ENCODE assay signal across 9 cellular contexts in the genomic region with DNA sequence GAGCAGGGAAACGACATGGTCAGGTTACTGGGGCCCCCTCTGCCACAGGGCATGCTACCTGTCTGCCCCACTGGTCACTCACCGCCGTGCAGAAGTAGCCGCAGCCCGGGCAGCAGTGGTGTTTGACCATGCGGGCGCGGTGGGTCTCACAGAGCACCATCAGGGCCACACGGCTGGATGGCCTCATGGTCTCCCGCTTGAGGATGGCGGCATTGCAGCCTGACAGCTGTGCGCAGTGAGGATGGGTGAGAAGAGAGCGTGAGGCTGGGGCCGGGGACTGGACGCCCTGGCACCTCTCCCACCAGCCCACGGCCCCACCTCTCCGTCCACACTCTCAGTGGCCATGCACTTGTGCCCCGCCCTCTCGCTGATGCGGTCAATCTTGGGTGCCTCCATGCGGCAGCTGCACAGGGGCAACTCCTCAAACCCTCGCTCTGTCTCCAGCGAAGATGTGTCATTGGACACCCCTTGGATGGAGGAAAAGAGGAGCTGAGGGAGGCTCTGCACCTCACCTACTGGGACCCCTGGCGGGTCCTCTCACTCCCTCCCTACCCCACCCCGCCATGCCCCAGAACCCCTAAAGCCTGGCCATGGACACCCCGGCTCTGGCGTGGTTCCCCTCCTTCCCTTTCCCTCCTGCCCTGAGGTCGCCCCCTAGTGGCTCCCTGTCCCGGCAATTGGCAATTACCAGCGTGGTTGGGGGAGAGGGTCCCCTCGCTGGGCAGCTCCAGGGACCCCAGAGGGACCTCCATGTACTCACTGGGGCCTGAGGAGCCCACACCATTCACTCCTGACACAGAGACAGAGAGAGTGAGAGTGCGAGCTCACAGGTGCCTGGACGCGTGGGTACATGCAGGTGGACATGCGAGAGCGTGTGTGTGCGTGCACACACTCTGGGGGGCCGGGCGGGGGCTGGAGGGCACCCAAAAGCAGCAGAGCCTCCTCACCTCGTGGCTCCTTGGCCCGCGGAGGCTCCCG. TPM values are rescaled to one million over a fixed set of nuclear protein-coding genes. Genes with fewer than 3 reads are reported as not detected.
DNase-seq lines count a peak whose midpoint lies in the region; ATAC-seq and TF ChIP-seq lines count a peak whose summit lies in the region.
"Had no signal": no experiment of that assay in that cellular context is flagged by ENCODE, and none has a peak within 500 bp of the region (broad histone marks: within the 10 kb centered on the region; RNA-seq: fewer than 3 reads in every experiment).

No MANE protein-coding gene starts in this region.

- DNase-seq in GM03348 (ENCODE audit: low spot score) (peak; percentile 65), Peyer's patch (peak in 2 of 3 donors; percentile 65 to 72), ascending aorta (ENCODE audit: low spot score in 2 of 2) (no peak), left colon (peak in 1 of 2 donors; percentile 69), NCI-H1092 (lab: John Stamatoyannopoulos, UW) (no peak), EL (no peak)
- DNase-seq in stimulated activated naive CD8-positive, alpha-beta T cell treated with anti-CD3 and anti-CD28 coated beads, Interleukin-15, amount 100 ng/mL, for 72 hours: peak; percentile 32 to 39

- H3K9me3 ChIP-seq in Peyer's patch (no peaks in the 10 kb centered on the region), ascending aorta (no peaks in the 10 kb centered on the region)

- H3K36me3 ChIP-seq in Peyer's patch (peaks cover 0 to 92% (median 0%) of the 10 kb centered on the region in 3 donors), ascending aorta (peaks cover 67 to 85% of the 10 kb centered on the region in 2 donors)

- no peak overlapping the region for H3K4me3 Mint-ChIP-seq in stimulated activated naive CD8-positive, alpha-beta T cell treated with anti-CD3 and anti-CD28 coated beads, Interleukin-15, amount 100 ng/mL, for 72 hours

- no peaks in the 10 kb centered on the region for H3K4me1 ChIP-seq in Peyer's patch
- no peaks in the 10 kb centered on the region for H3K4me1 ChIP-seq in ascending aorta

- no peaks in the 10 kb centered on the region for H3K4me1 Mint-ChIP-seq in stimulated activated naive CD8-positive, alpha-beta T cell treated with anti-CD3 and anti-CD28 coated beads, Interleukin-15, amount 100 ng/mL, for 72 hours

- H3K27ac ChIP-seq in Peyer's patch: no peak overlapping the region
- H3K27ac ChIP-seq in ascending aorta: no peak overlapping the region

- ATAC-seq in left colon: peak; percentile 55
- peak; percentile 52 for ATAC-seq in stimulated activated naive CD8-positive, alpha-beta T cell treated with anti-CD3 and anti-CD28 coated beads, Interleukin-15, amount 100 ng/mL, for 72 hours
- ATAC-seq in GM21381 (IDR thresholded peaks at IDR 0.05; ENCODE audit: unreplicated experiment): no peak

- intact Hi-C loops in ascending aorta (cut with DNase I): no loop called here
- intact Hi-C loops in left colon (cut with DNase I, micrococcal nuclease): no loop called here

- no peaks in the 10 kb centered on the region for H3K9me3 Mint-ChIP-seq in stimulated activated naive CD8-positive, alpha-beta T cell treated with anti-CD3 and anti-CD28 coated beads, Interleukin-15, amount 100 ng/mL, for 72 hours

- TF ChIP-seq POLR2A in Peyer's patch (IDR thresholded peaks at IDR 0.05): no peak

- H3K4me3 ChIP-seq in Peyer's patch (no peak overlapping the region), ascending aorta (no peak overlapping the region)

- no peaks in the 10 kb centered on the region for H3K27me3 ChIP-seq in Peyer's patch
- no peaks in the 10 kb centered on the region for H3K27me3 ChIP-seq in ascending aorta

- TF ChIP-seq CTCF in Peyer's patch (IDR thresholded peaks at IDR 0.05): peak in 4 of 6 experiments; percentile 52 to 75 (median 64)
- peak in 2 of 3 experiments; percentile 53 to 59 for TF ChIP-seq CTCF in ascending aorta (IDR thresholded peaks at IDR 0.05)

- H3K27ac Mint-ChIP-seq in stimulated activated naive CD8-positive, alpha-beta T cell treated with anti-CD3 and anti-CD28 coated beads, Interleukin-15, amount 100 ng/mL, for 72 hours: peak overlapping the region in 1 of 2 donors; percentile 27

- no peaks in the 10 kb centered on the region for H3K27me3 Mint-ChIP-seq in stimulated activated naive CD8-positive, alpha-beta T cell treated with anti-CD3 and anti-CD28 coated beads, Interleukin-15, amount 100 ng/mL, for 72 hours

RNA-seq across cellular contexts. Expression of a gene that starts 8.9 kb away (rescaled TPM):
- total RNA-seq in Peyer's patch (10 to 100 TPM; 25.0 to 75.1 (median 50.6) TPM), ascending aorta (39.5 TPM), left colon (10 to 100 TPM; 28.0 to 30.5 TPM)

RNA-seq across cellular contexts. Expression of a gene that starts 9.8 kb away (rescaled TPM):
- total RNA-seq in Peyer's patch: 100 to 1,000 TPM in 3 of 4 donors, 10 to 100 TPM in 1; 64.4 to 508 (median 436) TPM
- not detected for total RNA-seq in ascending aorta
- 100 to 1,000 TPM; 763 to 988 TPM for total RNA-seq in left colon
- total RNA-seq: frontal cortex had no signal

RNA-seq across cellular contexts. Expression of a gene that starts 13.3 kb away (rescaled TPM):
- total RNA-seq in Peyer's patch (1 to 10 TPM in 3 of 4 donors, not detected in 1; 1.0 to 5.0 (median 1.9) TPM), ascending aorta (7.3 TPM), left colon (1 to 10 TPM; 2.7 to 2.9 TPM)

RNA-seq across cellular contexts. Expression of a gene that starts 25.9 kb away (rescaled TPM):
- total RNA-seq in Peyer's patch (100 to 1,000 TPM in 1 of 4 donors, 10 to 100 TPM in 3; 11.6 to 100 (median 81.8) TPM), ascending aorta (21.6 TPM), left colon (10 to 100 TPM; 33.1 to 63.5 TPM)

RNA-seq across cellular contexts. Expression of a gene that starts 38.9 kb away (rescaled TPM):
- 10 to 100 TPM; 15.3 to 63.2 (median 38.4) TPM for total RNA-seq in Peyer's patch
- 18.6 TPM for total RNA-seq in ascending aorta
- total RNA-seq in left colon: 10 to 100 TPM in 1 of 2 donors, 1 to 10 TPM in 1; 6.1 to 18.2 TPM

Comparison
In these comparisons a context has a peak if more than half of its experiments do, and no peak if none do; other contexts are left out.
1. DNase-seq: peak in GM03348 (single experiment), Peyer's patch (2 of 3) and stimulated activated naive CD8-positive, alpha-beta T cell treated with anti-CD3 and anti-CD28 coated beads, Interleukin-15, amount 100 ng/mL, for 72 hours (2 of 2); none in ascending aorta (0 of 2), NCI-H1092 (single experiment) and EL (single experiment).
2. RNA of a gene that starts 9.8 kb away (total RNA-seq): 763 to 988 TPM in left colon and 64.4 to 508 TPM in Peyer's patch; not detected in ascending aorta (single experiment); every median in the first group is over 10 times any median in the second.